ENCODE assay signal across 17 cellular contexts in genomic region chr19:57056972-57057371, GRCh38.
DNase-seq lines count a peak whose midpoint lies in the region; ATAC-seq and TF ChIP-seq lines count a peak whose summit lies in the region.
"Had no signal": no experiment of that assay in that cellular context is flagged by ENCODE, and none has a peak within 500 bp of the region (broad histone marks: within the 10 kb centered on the region; RNA-seq: fewer than 3 reads in every experiment).

No MANE protein-coding gene starts in this region.

- no peak overlapping the region for H3K9ac ChIP-seq in neuronal stem cell (ENCODE audit: low read depth, low read length, poor library complexity)
- H3K9ac ChIP-seq: SK-N-SH had no signal

- no peak overlapping the region for H3K23ac ChIP-seq in neuronal stem cell (ENCODE audit: low read depth, low read length, poor library complexity)

- H3K4me1 Mint-ChIP-seq in activated naive CD4-positive, alpha-beta T cell treated with anti-CD3 and anti-CD28 coated beads for 36 hours (ENCODE audit: low read depth), result no peaks in the 10 kb centered on the region
- H3K4me1 Mint-ChIP-seq in stimulated activated memory B cell treated with anti-CD40 and anti-IgM and Interleukin-4, amounts not matched to agents 10 μg/mL and 1 μg/mL and 100 μg/mL, for 72 hours, result no peaks in the 10 kb centered on the region

- TF ChIP-seq CTCF in fibroblast of villous mesenchyme (IDR thresholded peaks at IDR 0.05; ENCODE audit: insufficient read depth, low read depth, low read length), result no peak

- no CpG with 5 or more reads among the region's 12 CpGs for WGBS in neuronal stem cell (ENCODE audit: extremely low coverage in 2 of 2, insufficient read length in 2 of 2, insufficient replicate concordance in 1 of 2), 2 donors

- intact Hi-C loops in activated naive CD4-positive, alpha-beta T cell treated with anti-CD3 and anti-CD28 coated beads for 36 hours (cut with micrococcal nuclease), result no loop called here

- CTCF ChIA-PET in activated naive CD4-positive, alpha-beta T cell treated with anti-CD3 and anti-CD28 coated beads for 36 hours (lab: Charles Lee), result no interaction called here

- no peak overlapping the region for H2BK15ac ChIP-seq in neuronal stem cell (ENCODE audit: low read length)

- ATAC-seq in GM21717 (IDR thresholded peaks at IDR 0.05; ENCODE audit: unreplicated experiment) (no peak), HG03565 (IDR thresholded peaks at IDR 0.05; ENCODE audit: unreplicated experiment) (no peak)
- no peak for ATAC-seq in stimulated activated memory B cell treated with anti-CD40 and anti-IgM and Interleukin-4, amounts not matched to agents 10 μg/mL and 1 μg/mL and 100 μg/mL, for 72 hours
- ATAC-seq: activated CD8-positive, alpha-beta T cell treated with anti-CD3 and anti-CD28 coated beads, Interleukin-2, amount 10 ng/mL, durations not matched to agents 7 days and 5 days had no signal

- no peaks in the 10 kb centered on the region for H3K27me3 Mint-ChIP-seq in activated naive CD4-positive, alpha-beta T cell treated with anti-CD3 and anti-CD28 coated beads for 36 hours (ENCODE audit: low read depth)
- H3K27me3 Mint-ChIP-seq in stimulated activated memory B cell treated with anti-CD40 and anti-IgM and Interleukin-4, amounts not matched to agents 10 μg/mL and 1 μg/mL and 100 μg/mL, for 72 hours, result no peaks in the 10 kb centered on the region

- H2BK120ac ChIP-seq in neuronal stem cell (ENCODE audit: low read depth, low read length), result no peak overlapping the region

- no peak overlapping the region for H3K27ac Mint-ChIP-seq in activated naive CD4-positive, alpha-beta T cell treated with anti-CD3 and anti-CD28 coated beads for 36 hours
- no peak overlapping the region for H3K27ac Mint-ChIP-seq in stimulated activated memory B cell treated with anti-CD40 and anti-IgM and Interleukin-4, amounts not matched to agents 10 μg/mL and 1 μg/mL and 100 μg/mL, for 72 hours
- H3K27ac Mint-ChIP-seq: activated CD8-positive, alpha-beta T cell treated with anti-CD3 and anti-CD28 coated beads, Interleukin-2, amount 10 ng/mL, durations not matched to agents 7 days and 5 days; activated T-helper 1 cell treated with anti-CD3 and anti-CD28 coated beads, Interleukin-12 subunit alpha, Interleukin-12 subunit beta, Interleukin-2, Interleukin-4 antibody, amounts not matched to agents 30 ng/mL and 10 ng/mL and 1 ng/mL, durations not matched to agents 14 hours and 24 hours and 36 hours had no signal

- H2BK5ac ChIP-seq in neuronal stem cell (ENCODE audit: low read length), result no peak overlapping the region

- H3K9me3 ChIP-seq in neuronal stem cell (replicated peaks in 1 of 2; ENCODE audit: control insufficient read depth in 2 of 2, insufficient read depth in 1 of 2, low read depth in 1 of 2, low read length in 2 of 2), result peaks cover 0 to 26% of the 10 kb centered on the region in 2 donors
- H3K9me3 ChIP-seq: HAP-1, SK-N-SH had no signal

- no peak overlapping the region for H2AK5ac ChIP-seq in neuronal stem cell (ENCODE audit: low read depth, low read length)

- H3K27ac ChIP-seq in neuronal stem cell (replicated peaks; ENCODE audit: low read length), result no peak overlapping the region
- H3K27ac ChIP-seq: epithelial cell of prostate had no signal

- no peak overlapping the region for H3K4me2 ChIP-seq in neuronal stem cell (ENCODE audit: insufficient read depth, low read length, poor library complexity, severe bottlenecking)
- H3K4me2 ChIP-seq: SK-N-SH had no signal

- H2AFZ ChIP-seq in neuronal stem cell (ENCODE audit: low read length), result peak overlapping the region; percentile 41

- DNase-seq in AG08396 (ENCODE audit: low spot score) (peak; percentile 19), M059J (ENCODE audit: low read depth) (peak; percentile 22), fibroblast of villous mesenchyme (ENCODE audit: low read depth) (peak; percentile 73), neuronal stem cell (ENCODE audit: low spot score) (no peak)
- DNase-seq in activated naive CD4-positive, alpha-beta T cell treated with anti-CD3 and anti-CD28 coated beads for 36 hours, result no peak
- DNase-seq: activated CD8-positive, alpha-beta T cell treated with anti-CD3 and anti-CD28 coated beads, Interleukin-2, amount 10 ng/mL, durations not matched to agents 7 days and 5 days; islet precursor cell; KBM-7; NCI-H1092 treated with DMSO at 0.1 percent for 48 hours; NCI-H345; SK-N-SH had no signal

- no peak overlapping the region for H3K14ac ChIP-seq in neuronal stem cell (ENCODE audit: low read length)

- H3K18ac ChIP-seq in neuronal stem cell (ENCODE audit: low read length), result no peak overlapping the region

- no peak overlapping the region for H2BK12ac ChIP-seq in neuronal stem cell (ENCODE audit: low read length)

- no peak overlapping the region for H4K91ac ChIP-seq in neuronal stem cell (ENCODE audit: low read depth, low read length, poor library complexity)

- no peaks in the 10 kb centered on the region for H3K36me3 ChIP-seq in neuronal stem cell (replicated peaks in 1 of 2; ENCODE audit: control insufficient read depth in 2 of 2, insufficient read depth in 2 of 2, low read length in 2 of 2)
- H3K36me3 ChIP-seq: HAP-1 had no signal

- H3K79me1 ChIP-seq in neuronal stem cell (ENCODE audit: low read depth, low read length), result no peaks in the 10 kb centered on the region

- H3K4ac ChIP-seq in neuronal stem cell (ENCODE audit: low read length), result no peak overlapping the region

- H3K4me3 ChIP-seq in fibroblast of villous mesenchyme (ENCODE audit: low read depth, low read length) (no peak overlapping the region), neuronal stem cell (ENCODE audit: low read length in 2 of 2) (no peak overlapping the region)
- H3K4me3 ChIP-seq: HAP-1 had no signal

- no peak overlapping the region for H4K8ac ChIP-seq in neuronal stem cell (ENCODE audit: low read depth, low read length)

- no peak overlapping the region for H3K4me3 Mint-ChIP-seq in activated naive CD4-positive, alpha-beta T cell treated with anti-CD3 and anti-CD28 coated beads for 36 hours
- no peak overlapping the region for H3K4me3 Mint-ChIP-seq in stimulated activated memory B cell treated with anti-CD40 and anti-IgM and Interleukin-4, amounts not matched to agents 10 μg/mL and 1 μg/mL and 100 μg/mL, for 72 hours
- H3K4me3 Mint-ChIP-seq: activated CD8-positive, alpha-beta T cell treated with anti-CD3 and anti-CD28 coated beads, Interleukin-2, amount 10 ng/mL, durations not matched to agents 7 days and 5 days; activated T-helper 1 cell treated with anti-CD3 and anti-CD28 coated beads, Interleukin-12 subunit alpha, Interleukin-12 subunit beta, Interleukin-2, Interleukin-4 antibody, amounts not matched to agents 30 ng/mL and 10 ng/mL and 1 ng/mL, durations not matched to agents 14 hours and 24 hours and 36 hours had no signal

- peaks cover 0 to 2% of the 10 kb centered on the region in 2 donors for H3K4me1 ChIP-seq in neuronal stem cell (ENCODE audit: control insufficient read depth in 2 of 2, insufficient read depth in 1 of 2, low read depth in 1 of 2, low read length in 2 of 2)
- H3K4me1 ChIP-seq: HAP-1 had no signal

- H3K27me3 ChIP-seq in neuronal stem cell (ENCODE audit: control insufficient read depth in 3 of 3, insufficient read depth in 3 of 3, low read depth in 1 of 3, low read length in 3 of 3), result peaks cover 0 to 5% (median 0%) of the 10 kb centered on the region in 3 experiments

- H3K36me3 Mint-ChIP-seq in activated naive CD4-positive, alpha-beta T cell treated with anti-CD3 and anti-CD28 coated beads for 36 hours (ENCODE audit: low read depth), result peaks cover 6% of the 10 kb centered on the region
- no peaks in the 10 kb centered on the region for H3K36me3 Mint-ChIP-seq in stimulated activated memory B cell treated with anti-CD40 and anti-IgM and Interleukin-4, amounts not matched to agents 10 μg/mL and 1 μg/mL and 100 μg/mL, for 72 hours

- H3K9me3 Mint-ChIP-seq in activated naive CD4-positive, alpha-beta T cell treated with anti-CD3 and anti-CD28 coated beads for 36 hours, result peaks cover 44% of the 10 kb centered on the region
- H3K9me3 Mint-ChIP-seq in stimulated activated memory B cell treated with anti-CD40 and anti-IgM and Interleukin-4, amounts not matched to agents 10 μg/mL and 1 μg/mL and 100 μg/mL, for 72 hours, result peaks cover 29% of the 10 kb centered on the region

Comparison
In these comparisons a context has a peak if more than half of its experiments do, and no peak if none do; other contexts are left out.
1. DNase-seq: peak in AG08396 (single experiment), M059J (single experiment) and fibroblast of villous mesenchyme (single experiment); none in neuronal stem cell (single experiment) and activated naive CD4-positive, alpha-beta T cell treated with anti-CD3 and anti-CD28 coated beads for 36 hours (single experiment).